In the genomic region with DNA sequence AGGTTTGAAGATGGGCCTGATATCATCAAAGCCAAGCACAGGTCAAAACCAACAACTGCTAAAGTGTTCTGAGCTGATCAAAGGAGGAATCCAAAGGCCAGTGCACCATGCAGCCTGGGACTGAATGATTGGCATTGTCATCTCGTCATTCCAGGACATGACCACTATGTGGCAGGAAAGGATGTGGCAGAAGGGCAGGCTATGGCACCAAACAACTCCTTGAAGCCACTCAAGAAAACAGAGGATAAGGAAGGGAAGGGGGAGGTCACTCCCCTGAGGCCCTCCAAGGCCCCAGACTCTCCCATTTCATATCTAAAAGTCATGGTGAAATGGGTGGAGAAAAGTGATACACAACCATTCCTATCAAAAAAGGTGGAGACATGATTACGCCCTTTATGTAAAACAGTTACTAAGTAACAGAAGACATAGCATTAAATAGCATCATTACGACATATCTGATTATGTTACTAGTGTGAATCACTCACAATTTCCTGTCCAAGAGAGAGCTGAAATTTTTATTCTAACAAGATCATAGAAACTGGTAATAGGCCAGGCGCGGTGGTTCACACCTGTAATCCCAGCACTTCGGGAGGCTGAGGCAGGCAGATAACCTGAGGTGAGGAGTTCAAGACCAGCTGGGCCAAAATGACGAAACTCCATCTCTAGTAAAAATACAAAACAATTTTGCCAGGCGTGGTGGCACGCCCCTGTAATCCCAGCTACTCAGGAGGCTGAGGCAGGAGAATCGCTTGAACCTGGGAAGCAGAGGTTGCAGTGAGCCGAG, we compare ENCODE assay signal across 8 cellular contexts. TPM values are rescaled to one million over a fixed set of nuclear protein-coding genes. Genes with fewer than 3 reads are reported as not detected.
DNase-seq lines count a peak whose midpoint lies in the region; ATAC-seq and TF ChIP-seq lines count a peak whose summit lies in the region.

No MANE protein-coding gene starts in this region.

- H4K20me1 ChIP-seq in hepatocyte (ENCODE audit: insufficient read depth, poor library complexity, severe bottlenecking), result no peaks in the 10 kb centered on the region

- peak; percentile 48 for DNase-seq in activated naive CD4-positive, alpha-beta T cell treated with anti-CD3 and anti-CD28 coated beads for 36 hours
- no peak for DNase-seq in activated naive CD4-positive, alpha-beta T cell treated with anti-CD3 and anti-CD28 coated beads, Interleukin-2, amount 50 U/mL, for 16 hours
- DNase-seq in NCI-H1105 (lab: John Stamatoyannopoulos, UW) (peak; percentile 4), adrenal gland (no peak), hepatocyte (ENCODE audit: low spot score) (peak; percentile 55)
- DNase-seq in stimulated activated CD8-positive, alpha-beta memory T cell treated with anti-CD3 and anti-CD28 coated beads, Interleukin-4, amount 100 ng/mL, for 48 hours, result peak; percentile 30
- no peak for DNase-seq in activated CD8-positive, alpha-beta memory T cell treated with anti-CD3 and anti-CD28 coated beads, Interleukin-2, amount 50 U/mL, for 4 hours

- H3K27me3 ChIP-seq in adrenal gland, result no peaks in the 10 kb centered on the region
- no peaks in the 10 kb centered on the region for H3K27me3 ChIP-seq in hepatocyte

- H3K4me1 ChIP-seq in adrenal gland (replicated peaks in 1 of 2) (no peaks in the 10 kb centered on the region), hepatocyte (ENCODE audit: insufficient read depth) (peaks cover 19% of the 10 kb centered on the region)

- H3K27ac ChIP-seq in adrenal gland (no peak overlapping the region), hepatocyte (no peak overlapping the region)

- H3K4me1 Mint-ChIP-seq in activated naive CD4-positive, alpha-beta T cell treated with anti-CD3 and anti-CD28 coated beads for 36 hours (ENCODE audit: low read depth), result no peaks in the 10 kb centered on the region

- H3K4me2 ChIP-seq in hepatocyte, result no peak overlapping the region

- intact Hi-C loops in activated naive CD4-positive, alpha-beta T cell treated with anti-CD3 and anti-CD28 coated beads for 36 hours (cut with micrococcal nuclease), result loop anchor here (1.0 kb wide), 3 partner anchors 45 to 197 kb away; no protein-coding TSS in a partner anchor
- intact Hi-C loops in adrenal gland (cut with DNase I), result no loop called here

- H3K36me3 Mint-ChIP-seq in activated naive CD4-positive, alpha-beta T cell treated with anti-CD3 and anti-CD28 coated beads for 36 hours (ENCODE audit: low read depth), result no peaks in the 10 kb centered on the region

- H3K27me3 Mint-ChIP-seq in activated naive CD4-positive, alpha-beta T cell treated with anti-CD3 and anti-CD28 coated beads for 36 hours (ENCODE audit: low read depth), result peaks cover 10% of the 10 kb centered on the region

- CTCF ChIA-PET in activated naive CD4-positive, alpha-beta T cell treated with anti-CD3 and anti-CD28 coated beads for 36 hours (lab: Charles Lee), result interaction anchor here (0.7 to 3.8 kb wide), 5 partner anchors 9 to 63 kb away, joined by 3 to 15 read pairs (median 4); no protein-coding TSS in a partner anchor

- H3K79me2 ChIP-seq in hepatocyte, result no peaks in the 10 kb centered on the region

- 78 to 87% (median 83%) methylated on average over 11 of the region's 11 CpGs for WGBS in adrenal gland, 4 donors
- WGBS in hepatocyte (ENCODE audit: low lambda C conversion rate, missing lambda C conversion rate), result 87% methylated on average over 11 of the region's 11 CpGs

- H3K9me2 ChIP-seq in hepatocyte (replicated peaks; ENCODE audit: insufficient read depth), result no peaks in the 10 kb centered on the region

- H2AFZ ChIP-seq in hepatocyte, result no peak overlapping the region

- H3K4me3 Mint-ChIP-seq in activated naive CD4-positive, alpha-beta T cell treated with anti-CD3 and anti-CD28 coated beads for 36 hours, result no peak overlapping the region

- no peak overlapping the region for H3K27ac Mint-ChIP-seq in activated naive CD4-positive, alpha-beta T cell treated with anti-CD3 and anti-CD28 coated beads for 36 hours

- no peak for ATAC-seq in GM19395 (IDR thresholded peaks at IDR 0.05; ENCODE audit: unreplicated experiment)

- TF ChIP-seq CTCF in adrenal gland (IDR thresholded peaks at IDR 0.05) (peak in 5 of 6 experiments; percentile 14 to 40 (median 30)), hepatocyte (IDR thresholded peaks at IDR 0.05; ENCODE audit: poor library complexity) (peak; percentile 39)

- H3K9me3 Mint-ChIP-seq in activated naive CD4-positive, alpha-beta T cell treated with anti-CD3 and anti-CD28 coated beads for 36 hours, result no peaks in the 10 kb centered on the region

- H3K4me3 ChIP-seq in adrenal gland (no peak overlapping the region), hepatocyte (no peak overlapping the region)

- H3K36me3 ChIP-seq in adrenal gland (replicated peaks in 1 of 2), result no peaks in the 10 kb centered on the region
- H3K36me3 ChIP-seq in hepatocyte (replicated peaks; ENCODE audit: insufficient read depth, low read depth), result no peaks in the 10 kb centered on the region

- TF ChIP-seq POLR2A in adrenal gland (IDR thresholded peaks at IDR 0.05), result no peak

- H3K9me3 ChIP-seq in adrenal gland (replicated peaks in 1 of 3) (no peaks in the 10 kb centered on the region), hepatocyte (ENCODE audit: low read depth) (no peaks in the 10 kb centered on the region)

RNA-seq across cellular contexts. Expression of gene AHNAK, which starts 49.3 kb away (rescaled TPM):
- total RNA-seq in activated naive CD4-positive, alpha-beta T cell treated with anti-CD3 and anti-CD28 coated beads for 36 hours, result 1 to 10 TPM; 9.2 to 9.4 TPM
- total RNA-seq in adrenal gland, result 100 to 1,000 TPM; 121 to 307 (median 204) TPM
- 10 to 100 TPM; 32.0 to 35.4 (median 32.7) TPM for polyA plus RNA-seq in adrenal gland
- total RNA-seq in hepatocyte, result 218 and 237 TPM in 2 replicates
- 38.0 and 47.6 TPM in 2 replicates for polyA plus RNA-seq in hepatocyte

Comparison
In these comparisons a context has a peak if more than half of its experiments do, and no peak if none do; other contexts are left out.
1. DNase-seq: peak in activated naive CD4-positive, alpha-beta T cell treated with anti-CD3 and anti-CD28 coated beads for 36 hours (single experiment), NCI-H1105 (single experiment), hepatocyte (single experiment) and stimulated activated CD8-positive, alpha-beta memory T cell treated with anti-CD3 and anti-CD28 coated beads, Interleukin-4, amount 100 ng/mL, for 48 hours (single experiment); none in activated naive CD4-positive, alpha-beta T cell treated with anti-CD3 and anti-CD28 coated beads, Interleukin-2, amount 50 U/mL, for 16 hours (single experiment), adrenal gland (0 of 7) and activated CD8-positive, alpha-beta memory T cell treated with anti-CD3 and anti-CD28 coated beads, Interleukin-2, amount 50 U/mL, for 4 hours (single experiment).
2. RNA of gene AHNAK, which starts 49.3 kb away (total RNA-seq): 218 to 237 TPM in hepatocyte and 121 to 307 TPM in adrenal gland; 9.2 to 9.4 TPM in activated naive CD4-positive, alpha-beta T cell treated with anti-CD3 and anti-CD28 coated beads for 36 hours; every median in the first group is over 10 times any median in the second.